In the genomic region with DNA sequence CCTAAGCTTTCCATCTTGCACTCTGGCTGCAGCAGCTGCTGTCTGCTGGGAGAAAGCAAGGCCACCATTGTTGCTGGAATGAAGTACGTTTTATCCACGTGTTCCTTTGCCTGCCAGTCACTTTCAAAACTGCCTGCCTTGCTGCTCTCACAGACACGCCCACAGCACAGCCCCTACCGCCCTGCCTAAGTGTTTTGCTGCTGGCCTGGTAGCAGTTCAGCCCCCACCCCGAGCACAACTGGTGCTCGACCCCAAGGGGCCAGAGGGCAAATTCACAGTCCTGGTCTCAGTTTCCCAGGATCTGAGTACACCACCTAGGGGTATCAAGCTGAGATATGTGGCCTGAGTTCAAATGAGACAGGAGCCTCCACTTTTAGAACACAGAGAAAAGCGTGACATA, we compare ENCODE assay signal across 15 cellular contexts.
DNase-seq lines count a peak whose midpoint lies in the region; ATAC-seq and TF ChIP-seq lines count a peak whose summit lies in the region.
"Had no signal": no experiment of that assay in that cellular context is flagged by ENCODE, and none has a peak within 500 bp of the region (broad histone marks: within the 10 kb centered on the region; RNA-seq: fewer than 3 reads in every experiment).

No MANE protein-coding gene starts in this region.

- ATAC-seq in IMR-90 (ENCODE audit: low read depth) (no peak), WTC11 (peak; percentile 62), GM19395 (IDR thresholded peaks at IDR 0.05; ENCODE audit: unreplicated experiment) (no peak)
- ATAC-seq: GM12878 had no signal

- no peak for TF ChIP-seq POLR2A in IMR-90 (IDR thresholded peaks at IDR 0.05; ENCODE audit: low read depth, low read length)

- no peak overlapping the region for H2AK5ac ChIP-seq in IMR-90 (ENCODE audit: low read depth, low read length)

- no peak overlapping the region for H3K23ac ChIP-seq in IMR-90 (ENCODE audit: low read depth, low read length)

- no peak for TF ChIP-seq RAD21 in IMR-90 (IDR thresholded peaks at IDR 0.05; ENCODE audit: low read length)

- DNase-seq in IMR-90 (no peak), WTC11 (ENCODE audit: low spot score) (no peak), mesenteric fat pad (ENCODE audit: low spot score) (peak; percentile 62), posterior vena cava (ENCODE audit: low spot score) (peak; percentile 58), foreskin melanocyte (no peak), NCI-H2196 treated with DMSO at 0.1 percent for 48 hours (lab: John Stamatoyannopoulos, UW; ENCODE audit: unreplicated experiment) (no peak), DMS53 (lab: John Stamatoyannopoulos, UW) (no peak)
- DNase-seq: ACHN; CD4-positive, CD25-positive, alpha-beta regulatory T cell; GOT3 had no signal

- no peaks in the 10 kb centered on the region for H3K9me3 Mint-ChIP-seq in WTC11

- no peak overlapping the region for H2BK5ac ChIP-seq in IMR-90 (ENCODE audit: low read depth, low read length, poor library complexity, severe bottlenecking)

- no peaks in the 10 kb centered on the region for H3K4me1 ChIP-seq in IMR-90 (ENCODE audit: control insufficient read depth, insufficient read depth, low read length)
- H3K4me1 ChIP-seq: BLaER1 treated with 17β-estradiol and CSF1 and Interleukin-3, amounts not matched to agents 10 nM and 100 nM; HAP-1 had no signal

- no TSS peak for BruUV-seq in IMR-90 (replicated peaks; lab: Mats Ljungman, UMichigan)

- intact Hi-C loops in IMR-90 (cut with micrococcal nuclease) (no loop called here), posterior vena cava (cut with DNase I) (no loop called here)

- CTCF ChIA-PET in IMR-90 (lab: Yijun Ruan, JAX) (no interaction called here), WTC11 (lab: Charles Lee) (interaction anchor here (1.2 kb wide), 1 partner anchor 773 kb away, joined by 4 read pairs; no protein-coding TSS in a partner anchor)

- no peak overlapping the region for H3K9ac ChIP-seq in IMR-90 (ENCODE audit: low read depth, low read length)
- H3K9ac ChIP-seq: BLaER1 treated with 17β-estradiol and CSF1 and Interleukin-3, amounts not matched to agents 10 nM and 100 nM had no signal

- dilution Hi-C loops in IMR-90 (cut with HindIII; ENCODE audit: low sequenced_read_pairs, unreplicated experiment) = no loop called here

- no peak overlapping the region for H4K8ac ChIP-seq in IMR-90 (ENCODE audit: low read depth in 2 of 2, low read length in 2 of 2)

- H3K79me1 ChIP-seq in IMR-90 (ENCODE audit: low read depth in 1 of 2, low read length in 2 of 2) = no peaks in the 10 kb centered on the region

- in situ Hi-C loops in IMR-90 (cut with MboI; ENCODE audit: low sequenced_read_pairs) = no loop called here

- H2BK120ac ChIP-seq in IMR-90 (ENCODE audit: low read depth, low read length) = no peak overlapping the region

- H4K91ac ChIP-seq in IMR-90 (ENCODE audit: insufficient read depth, low read depth, low read length) = no peak overlapping the region

- H3K14ac ChIP-seq in IMR-90 (replicated peaks; ENCODE audit: low read depth, low read length) = no peak overlapping the region

- H3K4me1 Mint-ChIP-seq in WTC11 = no peaks in the 10 kb centered on the region
- H3K4me1 Mint-ChIP-seq: CD4-positive, CD25-positive, alpha-beta regulatory T cell had no signal

- POLR2A ChIA-PET in IMR-90 (lab: Charles Lee; ENCODE audit: unreplicated experiment) = no interaction called here
- POLR2A ChIA-PET in WTC11 (lab: Charles Lee) = no interaction called here

- H4K5ac ChIP-seq in IMR-90 (ENCODE audit: low read depth, low read length) = no peak overlapping the region

- no peak overlapping the region for H3K4me3 Mint-ChIP-seq in WTC11
- H3K4me3 Mint-ChIP-seq: CD4-positive, CD25-positive, alpha-beta regulatory T cell had no signal

- WGBS in IMR-90 (ENCODE audit: extremely low coverage in 2 of 2, insufficient read length in 1 of 2), 2 experiments = 20% methylated on average over 2 of the region's 7 CpGs; no CpG with 5 or more reads in 1 of the 2 experiments

- H3K56ac ChIP-seq in IMR-90 (ENCODE audit: extremely low read depth, insufficient read depth, low read length) = no peak overlapping the region

- no peak overlapping the region for H3K18ac ChIP-seq in IMR-90 (ENCODE audit: low read depth, low read length)

- H2BK20ac ChIP-seq in IMR-90 (ENCODE audit: low read depth, low read length) = no peak overlapping the region

- H3K9me1 ChIP-seq in IMR-90 (ENCODE audit: insufficient read depth, low read length) = no peaks in the 10 kb centered on the region

- H3K27me3 ChIP-seq in IMR-90 (ENCODE audit: control insufficient read depth, insufficient read depth, low read length) = no peaks in the 10 kb centered on the region
- H3K27me3 ChIP-seq: BLaER1 treated with 17β-estradiol and CSF1 and Interleukin-3, amounts not matched to agents 10 nM and 100 nM had no signal

- H3K4me3 ChIP-seq in IMR-90 (ENCODE audit: insufficient read depth, low read depth, low read length) = no peak overlapping the region
- H3K4me3 ChIP-seq: BLaER1 treated with 17β-estradiol and CSF1 and Interleukin-3, amounts not matched to agents 10 nM and 100 nM; GM12878; HAP-1 had no signal

- no peaks in the 10 kb centered on the region for H4K20me1 ChIP-seq in IMR-90 (ENCODE audit: insufficient read depth, low read length)
- H4K20me1 ChIP-seq: BLaER1 treated with 17β-estradiol and CSF1 and Interleukin-3, amounts not matched to agents 10 nM and 100 nM had no signal

- H3K36me3 Mint-ChIP-seq in WTC11 = no peaks in the 10 kb centered on the region
- H3K36me3 Mint-ChIP-seq: CD4-positive, CD25-positive, alpha-beta regulatory T cell had no signal

- no peak overlapping the region for H3K4me2 ChIP-seq in IMR-90 (ENCODE audit: low read depth, low read length)
- H3K4me2 ChIP-seq: BLaER1 treated with 17β-estradiol and CSF1 and Interleukin-3, amounts not matched to agents 10 nM and 100 nM had no signal

- no peak overlapping the region for H3K27ac ChIP-seq in IMR-90 (ENCODE audit: insufficient read depth, low read length)
- H3K27ac ChIP-seq: BLaER1 treated with 17β-estradiol and CSF1 and Interleukin-3, amounts not matched to agents 10 nM and 100 nM; HL-60 had no signal

- no peak overlapping the region for H2BK15ac ChIP-seq in IMR-90 (ENCODE audit: low read depth, low read length)

- peaks cover 4% of the 10 kb centered on the region; the same call in 1 of the 2 replicates for H3K9me3 ChIP-seq in IMR-90 (ENCODE audit: control insufficient read depth, insufficient read depth, low read length)
- H3K9me3 ChIP-seq: BLaER1 treated with 17β-estradiol and CSF1 and Interleukin-3, amounts not matched to agents 10 nM and 100 nM; HAP-1 had no signal

- no peak for TF ChIP-seq CTCF in IMR-90 (conservative IDR thresholded peaks at IDR 0.05; ENCODE audit: low read depth, low read length)
- TF ChIP-seq CTCF in WTC11 (IDR thresholded peaks at IDR 0.05) = no peak

- no peak overlapping the region for H2AK9ac ChIP-seq in IMR-90 (replicated peaks; ENCODE audit: low read depth, low read length, poor library complexity)

- peak overlapping the region; percentile 13 for H2AFZ ChIP-seq in IMR-90 (replicated peaks; ENCODE audit: low read length, poor library complexity)

- no peak overlapping the region for H3K27ac Mint-ChIP-seq in WTC11
- H3K27ac Mint-ChIP-seq: CD4-positive, CD25-positive, alpha-beta regulatory T cell had no signal

- H3K4ac ChIP-seq in IMR-90 (ENCODE audit: low read depth, low read length) = no peak overlapping the region

- H3K27me3 Mint-ChIP-seq in WTC11 (ENCODE audit: low read depth) = no peaks in the 10 kb centered on the region; the same call in 1 of the 2 replicates
- H3K27me3 Mint-ChIP-seq: CD4-positive, CD25-positive, alpha-beta regulatory T cell had no signal

- no peaks in the 10 kb centered on the region for H3K36me3 ChIP-seq in IMR-90 (ENCODE audit: control insufficient read depth, insufficient read depth, low read length)
- H3K36me3 ChIP-seq: BLaER1 treated with 17β-estradiol and CSF1 and Interleukin-3, amounts not matched to agents 10 nM and 100 nM; HAP-1 had no signal

TF ChIP-seq in IMR-90, 13 proteins besides CTCF, POLR2A, EP300 and RAD21 (continues in another document):
- TF ChIP-seq FOS (IDR thresholded peaks at IDR 0.05; ENCODE audit: low read depth, low read length) (no peak), RFX5 (IDR thresholded peaks at IDR 0.05; ENCODE audit: low read depth, low read length) (no peak), ELK1 (IDR thresholded peaks at IDR 0.05; ENCODE audit: borderline replicate concordance, low read depth, low read length) (no peak), CHD1 (IDR thresholded peaks at IDR 0.05; ENCODE audit: low read depth, low read length) (no peak), MAFK (IDR thresholded peaks at IDR 0.05; ENCODE audit: low read depth, low read length) (no peak), CEBPB (IDR thresholded peaks at IDR 0.05; ENCODE audit: low read depth, low read length) (no peak), BHLHE40 (IDR thresholded peaks at IDR 0.05; ENCODE audit: low read depth, low read length) (no peak)

TF ChIP-seq in WTC11, 78 proteins besides CTCF, POLR2A, EP300 and RAD21:
- TF ChIP-seq ZMAT4 (CRISPR knock-in tag; IDR thresholded peaks at IDR 0.05) = no peak
- no peak for TF ChIP-seq ZBTB43 (CRISPR knock-in tag; IDR thresholded peaks at IDR 0.05)
- TF ChIP-seq EMX1 (CRISPR knock-in tag; IDR thresholded peaks at IDR 0.05) = no peak
- no peak for TF ChIP-seq ATF1 (CRISPR knock-in tag; IDR thresholded peaks at IDR 0.05)
TF ChIP-seq in WTC11: peak in this region for 0.

Comparison
In these comparisons a context has a peak if more than half of its experiments do, and no peak if none do; other contexts are left out.
1. DNase-seq: peak in mesenteric fat pad (single experiment) and posterior vena cava (single experiment); none in IMR-90 (single experiment), WTC11 (single experiment), foreskin melanocyte (single experiment), NCI-H2196 treated with DMSO at 0.1 percent for 48 hours (single experiment) and DMS53 (single experiment).